Comparison of ENCODE assay signal across 8 cellular contexts in the genomic region with DNA sequence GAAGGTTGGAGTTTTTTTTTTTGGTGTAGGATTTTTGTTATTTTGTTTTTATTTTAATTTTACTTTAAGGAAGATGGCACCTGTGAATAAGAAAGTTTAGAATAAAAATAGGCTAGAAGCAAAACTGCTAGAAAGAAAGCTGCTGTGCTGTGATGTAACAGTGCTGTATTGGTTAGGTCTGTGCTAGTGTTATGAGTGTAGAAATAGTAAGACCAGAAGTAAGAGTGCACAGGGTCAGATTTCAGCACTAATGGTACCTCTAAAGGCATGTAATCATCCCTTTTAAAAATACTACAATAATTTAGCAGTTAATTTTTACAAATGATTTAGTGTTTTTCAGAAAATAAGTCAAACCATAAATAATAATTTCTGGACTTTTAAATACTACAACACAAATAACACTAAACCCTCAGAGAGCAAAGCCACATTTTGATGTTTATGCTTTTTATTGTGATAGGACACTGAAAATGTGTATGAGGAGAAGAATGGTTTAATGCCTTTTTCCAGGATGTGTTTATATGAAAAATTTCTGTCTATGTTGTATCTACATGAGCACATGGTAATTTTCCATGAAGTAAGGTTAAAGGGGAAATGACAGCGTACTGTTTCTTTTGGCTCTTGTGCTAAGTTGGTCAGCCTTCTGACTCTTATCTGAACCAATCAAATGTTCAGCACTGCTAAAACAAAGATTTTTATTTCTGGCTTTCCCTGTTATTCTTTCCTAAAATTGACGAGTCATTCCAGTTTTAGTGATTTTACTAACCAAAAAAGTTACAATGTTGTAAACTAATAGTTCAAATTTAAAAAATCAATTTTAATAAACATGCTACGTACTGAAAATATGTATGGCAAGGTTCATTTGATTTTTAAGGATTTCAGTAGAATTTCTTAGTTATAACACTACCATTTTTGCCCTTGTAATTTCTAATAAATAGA.
A peak's percentile ranks its signal among the peaks of the same experiment; 100 is the strongest.
DNase-seq lines count a peak whose midpoint lies in the region; ATAC-seq and TF ChIP-seq lines count a peak whose summit lies in the region.
"Had no signal": no experiment of that assay in that cellular context is flagged by ENCODE, and none has a peak within 500 bp of the region (broad histone marks: within the 10 kb centered on the region; RNA-seq: fewer than 3 reads in every experiment).

No MANE protein-coding gene starts in this region.

- H3K36me3 ChIP-seq in Peyer's patch, result no peaks in the 10 kb centered on the region

- H3K27ac ChIP-seq in Peyer's patch, result no peak overlapping the region

- TF ChIP-seq CTCF in Peyer's patch (IDR thresholded peaks at IDR 0.05), result no peak

- peaks cover 2% of the 10 kb centered on the region for H3K36me3 Mint-ChIP-seq in activated T-helper 1 cell treated with anti-CD3 and anti-CD28 coated beads, Interleukin-12 subunit alpha, Interleukin-12 subunit beta, Interleukin-2, Interleukin-4 antibody, amounts not matched to agents 30 ng/mL and 10 ng/mL and 1 ng/mL, durations not matched to agents 14 hours and 24 hours and 36 hours (ENCODE audit: low read depth)

- no peak overlapping the region for H3K4me3 Mint-ChIP-seq in activated T-helper 1 cell treated with anti-CD3 and anti-CD28 coated beads, Interleukin-12 subunit alpha, Interleukin-12 subunit beta, Interleukin-2, Interleukin-4 antibody, amounts not matched to agents 30 ng/mL and 10 ng/mL and 1 ng/mL, durations not matched to agents 14 hours and 24 hours and 36 hours

- H3K4me1 Mint-ChIP-seq in activated T-helper 1 cell treated with anti-CD3 and anti-CD28 coated beads, Interleukin-12 subunit alpha, Interleukin-12 subunit beta, Interleukin-2, Interleukin-4 antibody, amounts not matched to agents 30 ng/mL and 10 ng/mL and 1 ng/mL, durations not matched to agents 14 hours and 24 hours and 36 hours (ENCODE audit: low read depth), result peaks cover 19% of the 10 kb centered on the region

- H3K9me3 Mint-ChIP-seq in activated T-helper 1 cell treated with anti-CD3 and anti-CD28 coated beads, Interleukin-12 subunit alpha, Interleukin-12 subunit beta, Interleukin-2, Interleukin-4 antibody, amounts not matched to agents 30 ng/mL and 10 ng/mL and 1 ng/mL, durations not matched to agents 14 hours and 24 hours and 36 hours, result no peaks in the 10 kb centered on the region

- intact Hi-C loops in activated T-helper 1 cell treated with anti-CD3 and anti-CD28 coated beads, Interleukin-12 subunit alpha, Interleukin-12 subunit beta, Interleukin-2, Interleukin-4 antibody, amounts not matched to agents 30 ng/mL and 10 ng/mL and 1 ng/mL, durations not matched to agents 14 hours and 24 hours and 36 hours (cut with micrococcal nuclease), result no loop called here

- H3K4me1 ChIP-seq in Peyer's patch, result no peaks in the 10 kb centered on the region

- no peak overlapping the region for H3K4me3 ChIP-seq in Peyer's patch
- H3K4me3 ChIP-seq: lung had no signal

- TF ChIP-seq POLR2A in Peyer's patch (IDR thresholded peaks at IDR 0.05), result no peak

- DNase-seq in amniotic epithelial cell (ENCODE audit: low read depth) (peak; percentile 48), pulmonary artery endothelial cell (ENCODE audit: low read depth, low spot score) (peak; percentile 89), T-helper 9 cell (no peak), Peyer's patch (no peak)
- DNase-seq in activated T-helper 1 cell treated with anti-CD3 and anti-CD28 coated beads, Interleukin-12 subunit alpha, Interleukin-12 subunit beta, Interleukin-2, Interleukin-4 antibody, amounts not matched to agents 30 ng/mL and 10 ng/mL and 1 ng/mL, durations not matched to agents 14 hours and 24 hours and 36 hours (ENCODE audit: low spot score), result no peak

- no peaks in the 10 kb centered on the region for H3K27me3 Mint-ChIP-seq in activated T-helper 1 cell treated with anti-CD3 and anti-CD28 coated beads, Interleukin-12 subunit alpha, Interleukin-12 subunit beta, Interleukin-2, Interleukin-4 antibody, amounts not matched to agents 30 ng/mL and 10 ng/mL and 1 ng/mL, durations not matched to agents 14 hours and 24 hours and 36 hours (ENCODE audit: insufficient read depth)

- H3K27ac Mint-ChIP-seq in activated T-helper 1 cell treated with anti-CD3 and anti-CD28 coated beads, Interleukin-12 subunit alpha, Interleukin-12 subunit beta, Interleukin-2, Interleukin-4 antibody, amounts not matched to agents 30 ng/mL and 10 ng/mL and 1 ng/mL, durations not matched to agents 14 hours and 24 hours and 36 hours, result no peak overlapping the region

- no peaks in the 10 kb centered on the region for H3K9me3 ChIP-seq in Peyer's patch

- ATAC-seq in GM19035 (IDR thresholded peaks at IDR 0.05; ENCODE audit: unreplicated experiment) (peak; percentile 91), HG02885 (IDR thresholded peaks at IDR 0.05; ENCODE audit: poor library complexity, unreplicated experiment) (peak; percentile 96)

- no peaks in the 10 kb centered on the region for H3K27me3 ChIP-seq in Peyer's patch

Comparison
In these comparisons a context has a peak if more than half of its experiments do, and no peak if none do; other contexts are left out.
1. DNase-seq: peak in amniotic epithelial cell (single experiment) and pulmonary artery endothelial cell (single experiment); none in T-helper 9 cell (single experiment), Peyer's patch (0 of 3) and activated T-helper 1 cell treated with anti-CD3 and anti-CD28 coated beads, Interleukin-12 subunit alpha, Interleukin-12 subunit beta, Interleukin-2, Interleukin-4 antibody, amounts not matched to agents 30 ng/mL and 10 ng/mL and 1 ng/mL, durations not matched to agents 14 hours and 24 hours and 36 hours (single experiment).